In genomic region chr12:11749943-11750690, GRCh38 we compare ENCODE assay signal across 10 cellular contexts.
A peak's percentile ranks its signal among the peaks of the same experiment; 100 is the strongest.
DNase-seq lines count a peak whose midpoint lies in the region; ATAC-seq and TF ChIP-seq lines count a peak whose summit lies in the region.
"Had no signal": no experiment of that assay in that cellular context is flagged by ENCODE, and none has a peak within 500 bp of the region (broad histone marks: within the 10 kb centered on the region; RNA-seq: fewer than 3 reads in every experiment).

No MANE protein-coding gene starts in this region.

- H2BK12ac ChIP-seq in neuronal stem cell (ENCODE audit: low read length) = no peak overlapping the region

- no peak overlapping the region for H3K18ac ChIP-seq in neuronal stem cell (ENCODE audit: low read length)

- no peak overlapping the region for H2BK5ac ChIP-seq in neuronal stem cell (ENCODE audit: low read length)

- no peaks in the 10 kb centered on the region for H3K9me3 Mint-ChIP-seq in stimulated activated effector memory CD8-positive, alpha-beta T cell treated with anti-CD3 and anti-CD28 coated beads, Interleukin-12 subunit alpha, Interleukin-12 subunit beta, amount 100 ng/mL, for 72 hours

- peak; percentile 13 for DNase-seq in NCI-H2227 (lab: John Stamatoyannopoulos, UW; ENCODE audit: unreplicated experiment)
- DNase-seq in NCI-H2227 treated with DMSO at 0.1 percent for 48 hours (lab: John Stamatoyannopoulos, UW) = no peak
- DNase-seq in RPMI8226 = peak; percentile 82
- DNase-seq in stimulated activated effector memory CD8-positive, alpha-beta T cell treated with anti-CD3 and anti-CD28 coated beads, Interleukin-12 subunit alpha, Interleukin-12 subunit beta, amount 100 ng/mL, for 72 hours (ENCODE audit: low spot score in 2 of 2) = no peak
- DNase-seq in SW 1271 (lab: John Stamatoyannopoulos, UW) = no peak
- no peak for DNase-seq in neuronal stem cell (ENCODE audit: low spot score)
- DNase-seq in lower leg skin (ENCODE audit: low spot score in 2 of 2) = no peak
- DNase-seq: activated T-cell treated with anti-CD3 and anti-CD28 coated beads for 4 hours had no signal

- H3K14ac ChIP-seq in neuronal stem cell (ENCODE audit: low read length) = no peak overlapping the region

- H3K4me2 ChIP-seq in neuronal stem cell (ENCODE audit: insufficient read depth, low read length, poor library complexity, severe bottlenecking) = no peak overlapping the region

- no peak overlapping the region for H2BK120ac ChIP-seq in neuronal stem cell (ENCODE audit: low read depth, low read length)

- no peak overlapping the region for H2AFZ ChIP-seq in neuronal stem cell (ENCODE audit: low read length)

- no peak overlapping the region for H2AK5ac ChIP-seq in neuronal stem cell (ENCODE audit: low read depth, low read length)

- peak; percentile 51 for ATAC-seq in HG02870 (IDR thresholded peaks at IDR 0.05; ENCODE audit: unreplicated experiment)
- ATAC-seq in stimulated activated effector memory CD8-positive, alpha-beta T cell treated with anti-CD3 and anti-CD28 coated beads, Interleukin-12 subunit alpha, Interleukin-12 subunit beta, amount 100 ng/mL, for 72 hours = no peak

- TF ChIP-seq POLR2A in lower leg skin (IDR thresholded peaks at IDR 0.05) = no peak

- no peak overlapping the region for H2BK15ac ChIP-seq in neuronal stem cell (ENCODE audit: low read length)

- WGBS in neuronal stem cell (ENCODE audit: extremely low coverage in 2 of 2, insufficient read length in 2 of 2, insufficient replicate concordance in 1 of 2), 2 donors = no CpG with 5 or more reads among the region's 11 CpGs
- WGBS in lower leg skin, 2 donors = 77 to 89% methylated on average over 11 of the region's 11 CpGs

- TF ChIP-seq CTCF in lower leg skin (IDR thresholded peaks at IDR 0.05) = no peak

- no peak overlapping the region for H3K9ac ChIP-seq in neuronal stem cell (ENCODE audit: low read depth, low read length, poor library complexity)

- no peak overlapping the region for H4K8ac ChIP-seq in neuronal stem cell (ENCODE audit: low read depth, low read length)

- H3K4ac ChIP-seq in neuronal stem cell (ENCODE audit: low read length) = no peak overlapping the region

- no peak overlapping the region for H4K91ac ChIP-seq in neuronal stem cell (ENCODE audit: low read depth, low read length, poor library complexity)

- H3K27ac ChIP-seq in neuronal stem cell (replicated peaks; ENCODE audit: low read length) = no peak overlapping the region

- H3K36me3 ChIP-seq in neuronal stem cell (replicated peaks in 1 of 2; ENCODE audit: control insufficient read depth in 2 of 2, insufficient read depth in 2 of 2, low read length in 2 of 2) = peaks cover 0 to 21% of the 10 kb centered on the region in 2 donors

- peak overlapping the region; percentile 23 for H3K4me3 Mint-ChIP-seq in stimulated activated effector memory CD8-positive, alpha-beta T cell treated with anti-CD3 and anti-CD28 coated beads, Interleukin-12 subunit alpha, Interleukin-12 subunit beta, amount 100 ng/mL, for 72 hours

- H3K9me3 ChIP-seq in neuronal stem cell (replicated peaks in 1 of 2; ENCODE audit: control insufficient read depth in 2 of 2, insufficient read depth in 1 of 2, low read depth in 1 of 2, low read length in 2 of 2) = no peaks in the 10 kb centered on the region
- H3K9me3 ChIP-seq: heart left ventricle had no signal

- peak overlapping the region; percentile 79 for H3K27ac Mint-ChIP-seq in stimulated activated effector memory CD8-positive, alpha-beta T cell treated with anti-CD3 and anti-CD28 coated beads, Interleukin-12 subunit alpha, Interleukin-12 subunit beta, amount 100 ng/mL, for 72 hours

- H3K36me3 Mint-ChIP-seq in stimulated activated effector memory CD8-positive, alpha-beta T cell treated with anti-CD3 and anti-CD28 coated beads, Interleukin-12 subunit alpha, Interleukin-12 subunit beta, amount 100 ng/mL, for 72 hours = peaks cover 58% of the 10 kb centered on the region

- peaks cover 34% of the 10 kb centered on the region for H3K4me1 Mint-ChIP-seq in stimulated activated effector memory CD8-positive, alpha-beta T cell treated with anti-CD3 and anti-CD28 coated beads, Interleukin-12 subunit alpha, Interleukin-12 subunit beta, amount 100 ng/mL, for 72 hours

- H3K79me1 ChIP-seq in neuronal stem cell (ENCODE audit: low read depth, low read length) = no peaks in the 10 kb centered on the region

- H3K23ac ChIP-seq in neuronal stem cell (ENCODE audit: low read depth, low read length, poor library complexity) = no peak overlapping the region

- peaks cover 0 to 3% of the 10 kb centered on the region in 2 donors for H3K4me1 ChIP-seq in neuronal stem cell (ENCODE audit: control insufficient read depth in 2 of 2, insufficient read depth in 1 of 2, low read depth in 1 of 2, low read length in 2 of 2)

- intact Hi-C loops in lower leg skin (cut with DNase I; ENCODE audit: low total_unique reads) = no loop called here

- H3K4me3 ChIP-seq in neuronal stem cell (ENCODE audit: low read length in 2 of 2) (no peak overlapping the region), lower leg skin (ENCODE audit: low read depth, poor library complexity, severe bottlenecking) (no peak overlapping the region)
- H3K4me3 ChIP-seq: heart left ventricle had no signal

- H3K27me3 ChIP-seq in neuronal stem cell (ENCODE audit: control insufficient read depth in 3 of 3, insufficient read depth in 3 of 3, low read depth in 1 of 3, low read length in 3 of 3) = no peaks in the 10 kb centered on the region
- H3K27me3 ChIP-seq: heart left ventricle had no signal

Comparison
In these comparisons a context has a peak if more than half of its experiments do, and no peak if none do; other contexts are left out.
1. DNase-seq: peak in NCI-H2227 (single experiment) and RPMI8226 (single experiment); none in NCI-H2227 treated with DMSO at 0.1 percent for 48 hours (single experiment), stimulated activated effector memory CD8-positive, alpha-beta T cell treated with anti-CD3 and anti-CD28 coated beads, Interleukin-12 subunit alpha, Interleukin-12 subunit beta, amount 100 ng/mL, for 72 hours (0 of 2), SW 1271 (0 of 2), neuronal stem cell (single experiment) and lower leg skin (0 of 2).